ENCODE assay signal across 15 cellular contexts in the genomic region with DNA sequence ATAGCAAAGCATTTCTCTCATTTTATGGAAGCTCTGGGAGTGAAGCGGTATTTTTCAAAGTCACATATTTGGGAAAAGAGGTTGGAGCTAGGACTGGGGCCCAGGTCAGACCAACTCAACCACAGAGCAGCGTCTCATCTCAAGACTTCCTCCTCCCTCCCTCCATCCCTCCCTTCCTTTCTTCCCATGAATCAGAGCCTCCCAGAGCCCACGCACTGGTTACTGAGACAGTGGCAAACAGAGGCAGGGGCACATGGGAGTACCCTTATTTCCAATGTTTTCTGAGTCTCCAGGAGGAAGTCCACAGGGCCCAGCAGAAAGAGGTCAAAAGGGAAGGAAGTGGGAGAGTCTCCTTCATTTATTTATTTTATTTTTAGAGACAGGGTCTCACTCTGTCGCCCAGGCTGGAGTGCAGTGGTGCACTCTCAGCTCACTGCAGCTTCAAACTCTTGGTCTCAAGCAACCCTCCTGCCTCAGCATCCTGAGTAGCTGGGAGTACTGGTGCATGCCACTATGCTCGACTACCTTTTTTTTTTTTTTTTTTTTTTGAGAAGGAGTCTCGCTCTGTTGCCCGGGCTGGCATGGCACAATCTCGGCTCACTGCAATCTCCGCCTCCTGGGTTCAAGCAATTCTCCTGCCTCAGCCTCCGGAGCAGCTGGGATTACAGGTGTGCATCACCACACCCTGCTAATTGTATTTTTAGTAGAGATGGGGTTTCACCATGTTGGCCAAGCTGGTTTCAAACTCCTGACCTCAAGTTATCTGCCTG. TPM values are rescaled to one million over a fixed set of nuclear protein-coding genes. Genes with fewer than 3 reads are reported as not detected.
DNase-seq lines count a peak whose midpoint lies in the region; ATAC-seq and TF ChIP-seq lines count a peak whose summit lies in the region.
"Had no signal": no experiment of that assay in that cellular context is flagged by ENCODE, and none has a peak within 500 bp of the region (broad histone marks: within the 10 kb centered on the region; RNA-seq: fewer than 3 reads in every experiment).

No MANE protein-coding gene starts in this region.

- POLR2A ChIA-PET in RWPE1 (lab: Yijun Ruan, JAX; ENCODE audit: low non-redundant PET) = no interaction called here

- ATAC-seq in right cardiac atrium = no peak
- ATAC-seq in sciatic nerve = no peak
- no peak for ATAC-seq in HG03457 (IDR thresholded peaks at IDR 0.05; ENCODE audit: unreplicated experiment)
- ATAC-seq: activated naive CD4-positive, alpha-beta T cell treated with anti-CD3 and anti-CD28 coated beads, Interleukin-2, amount 50 U/mL, for 72 hours had no signal

- no peaks in the 10 kb centered on the region for H3K9me3 ChIP-seq in right cardiac atrium (ENCODE audit: control insufficient read depth, low read length)
- H3K9me3 ChIP-seq: BE2C had no signal

- H3K27ac ChIP-seq in RWPE1 = peak overlapping the region; percentile 100
- peak overlapping the region; percentile 98 for H3K27ac ChIP-seq in right cardiac atrium (ENCODE audit: low read length)

- no peaks in the 10 kb centered on the region for H3K36me3 Mint-ChIP-seq in progenitor cell of endocrine pancreas (ENCODE audit: insufficient read depth)
- H3K36me3 Mint-ChIP-seq: activated naive CD4-positive, alpha-beta T cell treated with anti-CD3 and anti-CD28 coated beads, Interleukin-2, amount 50 U/mL, for 72 hours had no signal

- no peaks in the 10 kb centered on the region for H3K9me3 Mint-ChIP-seq in progenitor cell of endocrine pancreas (ENCODE audit: low read depth)
- H3K9me3 Mint-ChIP-seq: activated naive CD4-positive, alpha-beta T cell treated with anti-CD3 and anti-CD28 coated beads, Interleukin-2, amount 50 U/mL, for 72 hours; stimulated activated naive CD8-positive, alpha-beta T cell treated with anti-CD3 and anti-CD28 coated beads, Interleukin-15, Interleukin-2, amounts not matched to agents 100 ng/mL and 50 ng/mL, for 24 hours had no signal

- H3K27ac Mint-ChIP-seq in progenitor cell of endocrine pancreas = no peak overlapping the region
- H3K27ac Mint-ChIP-seq: stimulated activated naive CD8-positive, alpha-beta T cell treated with anti-CD3 and anti-CD28 coated beads, Interleukin-15, Interleukin-2, amounts not matched to agents 100 ng/mL and 50 ng/mL, for 24 hours had no signal

- H3K4me1 Mint-ChIP-seq in progenitor cell of endocrine pancreas (ENCODE audit: low read depth) = peaks cover 6% of the 10 kb centered on the region

- 73% methylated on average over 10 of the region's 10 CpGs for WGBS in right cardiac atrium

- no peak overlapping the region for H3K4me3 Mint-ChIP-seq in progenitor cell of endocrine pancreas (ENCODE audit: low read depth)
- H3K4me3 Mint-ChIP-seq: stimulated activated naive CD8-positive, alpha-beta T cell treated with anti-CD3 and anti-CD28 coated beads, Interleukin-15, Interleukin-2, amounts not matched to agents 100 ng/mL and 50 ng/mL, for 24 hours had no signal

- TF ChIP-seq CTCF in RWPE1 (conservative IDR thresholded peaks at IDR 0.05; ENCODE audit: low read depth) (no peak), progenitor cell of endocrine pancreas (IDR thresholded peaks at IDR 0.05; ENCODE audit: unreplicated experiment) (no peak)

- H3K4me3 ChIP-seq in right cardiac atrium (ENCODE audit: low read length) = no peak overlapping the region

- no peaks in the 10 kb centered on the region for H3K27me3 ChIP-seq in right cardiac atrium (ENCODE audit: control insufficient read depth, insufficient read depth)
- H3K27me3 ChIP-seq: BE2C had no signal

- intact Hi-C loops in right cardiac atrium (cut with DNase I) (loop anchor here in 2 of 4 donors (10.0 kb wide), 2 partner anchors 61 to 111 kb away; a partner anchor contains a TSS), sciatic nerve (cut with DNase I) (no loop called here)

- peaks cover 15% of the 10 kb centered on the region for H3K27me3 Mint-ChIP-seq in progenitor cell of endocrine pancreas
- H3K27me3 Mint-ChIP-seq: stimulated activated naive CD8-positive, alpha-beta T cell treated with anti-CD3 and anti-CD28 coated beads, Interleukin-15, Interleukin-2, amounts not matched to agents 100 ng/mL and 50 ng/mL, for 24 hours had no signal

- CTCF ChIA-PET in RWPE1 (lab: Yijun Ruan, JAX) = interaction anchor here (0.6 to 1.1 kb wide), 3 partner anchors 56 to 143 kb away, joined by 3 to 6 read pairs (median 3); no protein-coding TSS in a partner anchor

- peak; percentile 37 for DNase-seq in Daoy (ENCODE audit: low read depth)
- DNase-seq in RWPE1 (ENCODE audit: low spot score) = no peak
- DNase-seq in right cardiac atrium = peak in 1 of 3 donors; percentile 32
- DNase-seq in sciatic nerve (ENCODE audit: low spot score) = peak; percentile 18
- no peak for DNase-seq in SW480 (ENCODE audit: low spot score)
- no peak for DNase-seq in progenitor cell of endocrine pancreas (ENCODE audit: low spot score, unreplicated experiment)
- DNase-seq in NCI-H510A (lab: John Stamatoyannopoulos, UW) = no peak
- DNase-seq: BE2C, erythroblast, KG1, NCI-H187 treated with DMSO at 0.1 percent for 48 hours, SHP77 treated with DMSO at 0.1 percent for 48 hours had no signal

- peaks cover 20% of the 10 kb centered on the region for H3K4me1 ChIP-seq in right cardiac atrium (ENCODE audit: control insufficient read depth, insufficient read depth, low read length)

RNA-seq across cellular contexts. Expression of a gene that starts 52.5 kb away (rescaled TPM):
- total RNA-seq in Daoy (2014; rRNA removed; shearing (Covaris generic)) = 72.1 and 75.7 TPM in 2 replicates
- total RNA-seq in right cardiac atrium (10 to 100 TPM; 33.5 to 42.0 (median 37.5) TPM), sciatic nerve (12.4 TPM), progenitor cell of endocrine pancreas (28.3 and 29.0 TPM in 2 replicates)
- 71.3 TPM for polyA plus RNA-seq in right cardiac atrium

Comparison
In these comparisons a context has a peak if more than half of its experiments do, and no peak if none do; other contexts are left out.
1. DNase-seq: peak in Daoy (single experiment) and sciatic nerve (single experiment); none in RWPE1 (single experiment), SW480 (single experiment), progenitor cell of endocrine pancreas (single experiment) and NCI-H510A (single experiment).